ENCODE assay signal across 13 cellular contexts in genomic region chr2:172440795-172441194, GRCh38. TPM values are rescaled to one million over a fixed set of nuclear protein-coding genes. Genes with fewer than 3 reads are reported as not detected.
DNase-seq lines count a peak whose midpoint lies in the region; ATAC-seq, FAIRE-seq and TF ChIP-seq lines count a peak whose summit lies in the region.
"Had no signal": no experiment of that assay in that cellular context is flagged by ENCODE, and none has a peak within 500 bp of the region (broad histone marks: within the 10 kb centered on the region; RNA-seq: fewer than 3 reads in every experiment).

No MANE protein-coding gene starts in this region.

- H3K4me3 ChIP-seq in neural progenitor cell = no peak overlapping the region
- H3K4me3 ChIP-seq: tibial artery had no signal

- H4K20me1 ChIP-seq in neural progenitor cell (ENCODE audit: low read depth) = peaks cover 57% of the 10 kb centered on the region

- H3K27ac ChIP-seq in neural progenitor cell = no peak overlapping the region
- H3K27ac ChIP-seq: tibial artery had no signal

- H2AFZ ChIP-seq in neural progenitor cell (replicated peaks) = no peak overlapping the region

- H3K9ac ChIP-seq in neural progenitor cell = no peak overlapping the region

- peaks cover 97% of the 10 kb centered on the region for H3K79me2 ChIP-seq in neural progenitor cell (ENCODE audit: low read depth)

- no peaks in the 10 kb centered on the region for H3K9me3 ChIP-seq in neural progenitor cell (ENCODE audit: low read depth)
- H3K9me3 ChIP-seq: tibial artery had no signal

- no peak for DNase-seq in activated CD8-positive, alpha-beta T cell treated with anti-CD3 and anti-CD28 coated beads, Interleukin-2, amount 10 ng/mL, durations not matched to agents 7 days and 5 days
- no peak for DNase-seq in activated CD8-positive, alpha-beta T cell treated with anti-CD3 and anti-CD28 coated beads for 36 hours
- DNase-seq in LoVo (ENCODE audit: low spot score) = peak; percentile 85
- no peak for DNase-seq in central memory CD8-positive, alpha-beta T cell (ENCODE audit: low spot score in 2 of 2)
- peak; percentile 21 for DNase-seq in neural progenitor cell (ENCODE audit: low spot score)
- no peak for DNase-seq in GOT3 (lab: John Stamatoyannopoulos, UW)
- DNase-seq in HTR-8/SVneo (ENCODE audit: insufficient read length, low spot score) = no peak
- DNase-seq: aorta, left cardiac atrium, NCI-H2029 treated with DMSO at 0.1 percent for 48 hours, tibial artery had no signal

- H3K4me1 Mint-ChIP-seq in activated CD8-positive, alpha-beta T cell treated with anti-CD3 and anti-CD28 coated beads, Interleukin-2, amount 10 ng/mL, durations not matched to agents 7 days and 5 days (ENCODE audit: low read depth) = peaks cover 48% of the 10 kb centered on the region
- H3K4me1 Mint-ChIP-seq in activated CD8-positive, alpha-beta T cell treated with anti-CD3 and anti-CD28 coated beads for 36 hours (ENCODE audit: low read depth) = peaks cover 51% of the 10 kb centered on the region
- peaks cover 42% of the 10 kb centered on the region for H3K4me1 Mint-ChIP-seq in central memory CD8-positive, alpha-beta T cell
- H3K4me1 Mint-ChIP-seq in neural progenitor cell = peaks cover 24% of the 10 kb centered on the region

- no peaks in the 10 kb centered on the region for H3K9me3 Mint-ChIP-seq in activated CD8-positive, alpha-beta T cell treated with anti-CD3 and anti-CD28 coated beads, Interleukin-2, amount 10 ng/mL, durations not matched to agents 7 days and 5 days (ENCODE audit: insufficient read depth)
- H3K9me3 Mint-ChIP-seq in activated CD8-positive, alpha-beta T cell treated with anti-CD3 and anti-CD28 coated beads for 36 hours = no peaks in the 10 kb centered on the region
- no peaks in the 10 kb centered on the region for H3K9me3 Mint-ChIP-seq in central memory CD8-positive, alpha-beta T cell
- H3K9me3 Mint-ChIP-seq in neural progenitor cell = peaks cover 12% of the 10 kb centered on the region

- no peak overlapping the region for H3K27ac Mint-ChIP-seq in activated CD8-positive, alpha-beta T cell treated with anti-CD3 and anti-CD28 coated beads, Interleukin-2, amount 10 ng/mL, durations not matched to agents 7 days and 5 days
- no peak overlapping the region for H3K27ac Mint-ChIP-seq in activated CD8-positive, alpha-beta T cell treated with anti-CD3 and anti-CD28 coated beads for 36 hours
- no peak overlapping the region for H3K27ac Mint-ChIP-seq in central memory CD8-positive, alpha-beta T cell (ENCODE audit: low read depth)
- H3K27ac Mint-ChIP-seq in neural progenitor cell = no peak overlapping the region

- peaks cover 55% of the 10 kb centered on the region for H3K4me1 ChIP-seq in neural progenitor cell

- H3K36me3 Mint-ChIP-seq in activated CD8-positive, alpha-beta T cell treated with anti-CD3 and anti-CD28 coated beads, Interleukin-2, amount 10 ng/mL, durations not matched to agents 7 days and 5 days (ENCODE audit: low read depth) = peaks cover 2% of the 10 kb centered on the region
- H3K36me3 Mint-ChIP-seq in activated CD8-positive, alpha-beta T cell treated with anti-CD3 and anti-CD28 coated beads for 36 hours (ENCODE audit: low read depth) = peaks cover 1% of the 10 kb centered on the region
- peaks cover 12% of the 10 kb centered on the region for H3K36me3 Mint-ChIP-seq in central memory CD8-positive, alpha-beta T cell (ENCODE audit: insufficient read depth)
- H3K36me3 Mint-ChIP-seq in neural progenitor cell = peaks cover 18% of the 10 kb centered on the region

- no peak for FAIRE-seq in HTR-8/SVneo (lab: Jason Lieb, UNC)
- FAIRE-seq: G401.6 had no signal

- peak overlapping the region; percentile 62 for H3K4me2 ChIP-seq in neural progenitor cell

- CTCF ChIA-PET in activated CD8-positive, alpha-beta T cell treated with anti-CD3 and anti-CD28 coated beads, Interleukin-2, amount 10 ng/mL, durations not matched to agents 7 days and 5 days (lab: Charles Lee) = interaction anchor here (0.7 to 20.5 kb wide), 8 partner anchors 9 to 313 kb away, joined by 3 to 457 read pairs (median 5); partner anchors contain the start of gene ITGA6
- CTCF ChIA-PET in activated CD8-positive, alpha-beta T cell treated with anti-CD3 and anti-CD28 coated beads for 36 hours (lab: Charles Lee) = interaction anchor here (1.2 to 33.7 kb wide), 5 partner anchors 12 to 313 kb away, joined by 4 to 746 read pairs (median 14); partner anchors contain the start of gene ITGA6

- TF ChIP-seq CTCF in activated CD8-positive, alpha-beta T cell treated with anti-CD3 and anti-CD28 coated beads for 36 hours (IDR thresholded peaks at IDR 0.05) = no peak
- no peak for TF ChIP-seq CTCF in neural progenitor cell (IDR thresholded peaks at IDR 0.05)

- H3F3A ChIP-seq in neural progenitor cell (ENCODE audit: low read depth) = peaks cover 22% of the 10 kb centered on the region

- POLR2A ChIA-PET in activated CD8-positive, alpha-beta T cell treated with anti-CD3 and anti-CD28 coated beads, Interleukin-2, amount 10 ng/mL, durations not matched to agents 7 days and 5 days (lab: Charles Lee) = interaction anchor here (1.0 kb wide), 1 partner anchor 115 kb away, joined by 3 read pairs; the partner anchor contains the start of gene PDK1
- POLR2A ChIA-PET in activated CD8-positive, alpha-beta T cell treated with anti-CD3 and anti-CD28 coated beads for 36 hours (lab: Charles Lee) = interaction anchor here (0.7 to 6.3 kb wide), 4 partner anchors 12 to 455 kb away, joined by 3 to 43 read pairs (median 5); partner anchors contain the start of gene ITGA6

- intact Hi-C loops in activated CD8-positive, alpha-beta T cell treated with anti-CD3 and anti-CD28 coated beads for 36 hours (cut with micrococcal nuclease) = no loop called here

- H3K27me3 ChIP-seq in neural progenitor cell = no peaks in the 10 kb centered on the region
- H3K27me3 ChIP-seq: tibial artery had no signal

- no peaks in the 10 kb centered on the region for H3K36me3 ChIP-seq in neural progenitor cell
- H3K36me3 ChIP-seq: tibial artery had no signal

- H3K27me3 Mint-ChIP-seq in activated CD8-positive, alpha-beta T cell treated with anti-CD3 and anti-CD28 coated beads, Interleukin-2, amount 10 ng/mL, durations not matched to agents 7 days and 5 days (ENCODE audit: low read depth) = no peaks in the 10 kb centered on the region
- no peaks in the 10 kb centered on the region for H3K27me3 Mint-ChIP-seq in activated CD8-positive, alpha-beta T cell treated with anti-CD3 and anti-CD28 coated beads for 36 hours
- H3K27me3 Mint-ChIP-seq in central memory CD8-positive, alpha-beta T cell = no peaks in the 10 kb centered on the region
- H3K27me3 Mint-ChIP-seq in neural progenitor cell (ENCODE audit: insufficient read depth, low read depth) = no peaks in the 10 kb centered on the region

- peak; percentile 13 for ATAC-seq in activated CD8-positive, alpha-beta T cell treated with anti-CD3 and anti-CD28 coated beads, Interleukin-2, amount 10 ng/mL, durations not matched to agents 7 days and 5 days
- no peak for ATAC-seq in activated CD8-positive, alpha-beta T cell treated with anti-CD3 and anti-CD28 coated beads for 36 hours
- ATAC-seq in central memory CD8-positive, alpha-beta T cell (replicated peaks; ENCODE audit: extremely low read depth, poor library complexity, severe bottlenecking) = no peak
- no peak for ATAC-seq in GM18519 (IDR thresholded peaks at IDR 0.05; ENCODE audit: low FRiP score, unreplicated experiment)
- ATAC-seq: left cardiac atrium had no signal

- no peak overlapping the region for H3K4me3 Mint-ChIP-seq in activated CD8-positive, alpha-beta T cell treated with anti-CD3 and anti-CD28 coated beads, Interleukin-2, amount 10 ng/mL, durations not matched to agents 7 days and 5 days
- no peak overlapping the region for H3K4me3 Mint-ChIP-seq in activated CD8-positive, alpha-beta T cell treated with anti-CD3 and anti-CD28 coated beads for 36 hours
- peak overlapping the region; percentile 16 for H3K4me3 Mint-ChIP-seq in central memory CD8-positive, alpha-beta T cell
- no peak overlapping the region for H3K4me3 Mint-ChIP-seq in neural progenitor cell

RNA-seq across cellular contexts. Expression of gene ITGA6, which starts 13.4 kb away (rescaled TPM):
- 10 to 100 TPM; 14.6 to 15.0 TPM for total RNA-seq in activated CD8-positive, alpha-beta T cell treated with anti-CD3 and anti-CD28 coated beads, Interleukin-2, amount 10 ng/mL, durations not matched to agents 7 days and 5 days
- total RNA-seq in activated CD8-positive, alpha-beta T cell treated with anti-CD3 and anti-CD28 coated beads for 36 hours = 1 to 10 TPM; 7.9 to 8.4 TPM
- 97.2 and 161 TPM in 2 replicates for total RNA-seq in neural progenitor cell (ENCODE audit: low replicate concordance)

Comparison
In these comparisons a context has a peak if more than half of its experiments do, and no peak if none do; other contexts are left out.
1. DNase-seq: peak in LoVo (single experiment) and neural progenitor cell (single experiment); none in activated CD8-positive, alpha-beta T cell treated with anti-CD3 and anti-CD28 coated beads, Interleukin-2, amount 10 ng/mL, durations not matched to agents 7 days and 5 days (single experiment), activated CD8-positive, alpha-beta T cell treated with anti-CD3 and anti-CD28 coated beads for 36 hours (single experiment), central memory CD8-positive, alpha-beta T cell (0 of 2), GOT3 (single experiment) and HTR-8/SVneo (single experiment).